21 cellular contexts compared by ENCODE assay signal in genomic region chr2:217113496-217113895, GRCh38.
"Had no signal": no experiment of that assay in that cellular context is flagged by ENCODE, and none has a peak within 500 bp of the region (broad histone marks: within the 10 kb centered on the region; RNA-seq: fewer than 3 reads in every experiment).

No MANE protein-coding gene starts in this region.

- H3K36me3 ChIP-seq: Peyer's patch, SJCRH30 had no signal

- H3K27ac ChIP-seq: HL-60, KMS-11, PC-9, Peyer's patch, SJCRH30 had no signal

- ATAC-seq: K562, Right ventricle myocardium inferior, SK-N-SH treated with all-trans-retinoic acid at 6 μM for 48 hours had no signal

- H3K9me3 ChIP-seq: Peyer's patch, SJCRH30 had no signal

- DNase-seq: Kasumi-1; MM.1S; NCI-H1105 treated with DMSO at 0.1 percent for 48 hours; NCI-H1436; NCI-H1930; NCI-H2227 treated with DMSO at 0.1 percent for 48 hours; NCI-H524; NCI-H526 treated with DMSO at 0.1 percent for 48 hours; NCI-H748 treated with DMSO at 0.1 percent for 48 hours; NK-92 treated with Interleukin-12 subunit alpha and Interleukin-12 subunit beta, amount 100 ng/mL, for 24 hours; OCI-M1; PC-9; Peyer's patch; SHP77 treated with DMSO at 0.1 percent for 48 hours; SJCRH30; T-helper 1 cell had no signal

- H3K4me1 ChIP-seq: Peyer's patch, SJCRH30 had no signal

- H3K27me3 ChIP-seq: Peyer's patch, SJCRH30 had no signal

- H3K4me3 ChIP-seq: K562, PC-9, Peyer's patch, SJCRH30 had no signal
